ENCODE assay signal across 8 cellular contexts in the genomic region with DNA sequence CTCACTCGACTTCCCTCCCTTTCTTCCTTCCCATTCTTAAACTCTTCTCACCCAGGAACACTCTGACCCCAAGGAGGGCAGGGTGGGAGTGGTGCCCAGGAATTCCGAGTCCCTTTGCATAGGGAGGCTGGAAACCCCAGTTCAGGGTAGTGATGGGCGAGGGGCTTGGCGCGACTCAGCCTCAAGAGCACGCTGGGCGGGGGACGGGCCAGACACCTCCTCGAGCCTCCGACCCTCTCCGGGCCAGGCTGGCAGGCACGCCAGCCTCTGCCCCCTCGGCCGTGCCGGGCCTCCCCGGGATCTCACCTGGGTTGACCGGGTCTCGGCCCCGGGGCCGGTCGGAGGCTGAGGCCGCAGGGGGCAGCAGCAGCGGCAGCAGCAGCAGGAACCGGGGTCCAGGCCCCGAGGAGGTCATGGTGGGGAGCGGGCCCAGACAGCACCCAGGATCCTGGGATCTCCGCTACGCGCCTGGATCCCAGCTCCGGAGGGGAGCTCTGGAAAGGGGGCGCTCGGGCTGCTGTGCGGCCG. TPM values are rescaled to one million over a fixed set of nuclear protein-coding genes. Genes with fewer than 3 reads are reported as not detected.
DNase-seq lines count a peak whose midpoint lies in the region; ATAC-seq, FAIRE-seq and TF ChIP-seq lines count a peak whose summit lies in the region.

No MANE protein-coding gene starts in this region.

- TF ChIP-seq RAD21 in K562 (CRISPR knock-in tag; conservative IDR thresholded peaks at IDR 0.05 in 1 of 2, IDR thresholded peaks at IDR 0.05 in 1 of 2) = no peak

- DNase-seq in HL-60 (ENCODE audit: low read depth in 1 of 2, low spot score in 1 of 2) (peak in 1 of 2 experiments; percentile 48), K562 (ENCODE audit: extremely low read depth in 1 of 4, low spot score in 3 of 4) (no peak), lower leg skin (ENCODE audit: low spot score in 2 of 2) (no peak), tibial nerve (ENCODE audit: low spot score in 2 of 2) (no peak), HuH-7.5 (ENCODE audit: low spot score) (no peak)
- no peak for DNase-seq in activated CD8-positive, alpha-beta memory T cell treated with anti-CD3 and anti-CD28 coated beads for 24 hours

- H3K4me3 ChIP-seq in BLaER1 (peak overlapping the region; percentile 88), HL-60 (replicated peaks; ENCODE audit: insufficient read depth, low read length) (peak overlapping the region; percentile 94), K562 (peak overlapping the region; percentile 67), lower leg skin (ENCODE audit: low read depth, poor library complexity, severe bottlenecking) (peak overlapping the region; percentile 71), tibial nerve (peak overlapping the region; percentile 73 to 94 (median 78))

- H3K27ac ChIP-seq in BLaER1 (peak overlapping the region; percentile 74), HL-60 (replicated peaks) (peak overlapping the region; percentile 79), K562 (ENCODE audit: extremely low read depth, low read depth, low read length) (peak overlapping the region; percentile 95), tibial nerve (peak overlapping the region; percentile 86 to 95 (median 90))

- H3K9me3 ChIP-seq in BLaER1 = no peaks in the 10 kb centered on the region
- no peaks in the 10 kb centered on the region for H3K9me3 ChIP-seq in K562 (replicated peaks; ENCODE audit: control insufficient read depth, insufficient read depth, low read depth, low read length)
- H3K9me3 ChIP-seq in tibial nerve = no peaks in the 10 kb centered on the region

- peaks cover 6% of the 10 kb centered on the region for H3K9me1 ChIP-seq in K562 (ENCODE audit: control insufficient read depth, insufficient read depth, low read length)

- CTCF ChIA-PET in K562 (lab: Yijun Ruan, JAX; ENCODE audit: low intra/inter-chr PET ratio) = interaction anchor here (0.9 to 1.0 kb wide), 2 partner anchors 26 to 66 kb away, joined by 3 read pairs; no protein-coding TSS in a partner anchor

- ATAC-seq in GM19438 (IDR thresholded peaks at IDR 0.05; ENCODE audit: low read depth, unreplicated experiment) (peak; percentile 18), K562 (peak; percentile 55)

- 0 out of 2 replicates have a peak, but pooled peaks have one; percentile 40 for TF ChIP-seq POLR2A in K562 (conservative IDR thresholded peaks at IDR 0.05)
- no peak for TF ChIP-seq POLR2A in lower leg skin (IDR thresholded peaks at IDR 0.05)
- no peak for TF ChIP-seq POLR2A in tibial nerve (IDR thresholded peaks at IDR 0.05)

- TF ChIP-seq CTCF in HL-60 (IDR thresholded peaks at IDR 0.05; ENCODE audit: insufficient read depth, low read length) = no peak
- TF ChIP-seq CTCF in K562 (IDR thresholded peaks at IDR 0.05 in 2 of 3, conservative IDR thresholded peaks at IDR 0.05 in 1 of 3; ENCODE audit: insufficient read depth in 2 of 3, low read depth in 1 of 3, low read length in 3 of 3) = 0 out of 6 replicates have a peak, but pooled peaks of 1 of the 3 experiments have one; percentile 0
- no peak for TF ChIP-seq CTCF in lower leg skin (IDR thresholded peaks at IDR 0.05)
- no peak for TF ChIP-seq CTCF in tibial nerve (IDR thresholded peaks at IDR 0.05)

- POLR2A ChIA-PET in K562 (lab: Yijun Ruan, JAX) = interaction anchor here (0.7 to 2.4 kb wide), 10 partner anchors 11 to 79 kb away, joined by 3 to 19 read pairs (median 4); a partner anchor contains a TSS

- H4K20me1 ChIP-seq in BLaER1 (peaks cover 34% of the 10 kb centered on the region), K562 (replicated peaks; ENCODE audit: control insufficient read depth, insufficient read depth, low read length) (no peaks in the 10 kb centered on the region)

- TF ChIP-seq EP300 in K562 (IDR thresholded peaks at IDR 0.05; ENCODE audit: low read length) = no peak
- TF ChIP-seq EP300 in tibial nerve (IDR thresholded peaks at IDR 0.05) = no peak

- in situ Hi-C loops in K562 (cut with MboI) = no loop called here

- H3K36me3 ChIP-seq in BLaER1 (peaks cover 49% of the 10 kb centered on the region), K562 (ENCODE audit: control insufficient read depth, insufficient read depth, low read length) (peaks cover 39% of the 10 kb centered on the region; the same call in 2 of the 3 replicates), tibial nerve (peaks cover 0 to 51% (median 5%) of the 10 kb centered on the region in 3 donors)

- FAIRE-seq in K562 (lab: Jason Lieb, UNC) = no peak

- H3K4me2 ChIP-seq in BLaER1 = peak overlapping the region; percentile 94
- peak overlapping the region; percentile 96 for H3K4me2 ChIP-seq in K562 (ENCODE audit: insufficient read depth, low read length)

- BruUV-seq in K562 (replicated peaks; lab: Mats Ljungman, UMichigan) = no TSS peak

- intact Hi-C loops in K562 (cut with micrococcal nuclease) = loop anchor here (1.0 kb wide), 1 partner anchor 25 kb away; no protein-coding TSS in a partner anchor
- intact Hi-C loops in lower leg skin (cut with DNase I; ENCODE audit: low total_unique reads) = no loop called here

- H3K27me3 ChIP-seq in BLaER1 = no peaks in the 10 kb centered on the region
- H3K27me3 ChIP-seq in HL-60 (ENCODE audit: insufficient read depth, poor library complexity, severe bottlenecking) = no peaks in the 10 kb centered on the region
- no peaks in the 10 kb centered on the region for H3K27me3 ChIP-seq in K562 (ENCODE audit: control insufficient read depth in 2 of 2, insufficient read depth in 2 of 2, low read length in 2 of 2)
- H3K27me3 ChIP-seq in tibial nerve = no peaks in the 10 kb centered on the region

- H3K79me2 ChIP-seq in K562 (ENCODE audit: control insufficient read depth, insufficient read depth, low read length) = peaks cover 46% of the 10 kb centered on the region

- peak overlapping the region; percentile 97 for H2AFZ ChIP-seq in K562 (ENCODE audit: low read depth, low read length)

- peaks cover 53% of the 10 kb centered on the region for H3K4me1 ChIP-seq in BLaER1
- peaks cover 22 to 39% of the 10 kb centered on the region in 2 experiments for H3K4me1 ChIP-seq in K562 (replicated peaks in 1 of 2; ENCODE audit: control insufficient read depth in 2 of 2, insufficient read depth in 2 of 2, low read length in 2 of 2)
- peaks cover 0 to 56% (median 27%) of the 10 kb centered on the region in 4 donors for H3K4me1 ChIP-seq in tibial nerve

- WGBS in K562 (ENCODE audit: insufficient coverage, low coverage, missing lambda C conversion rate) = under 1% methylated on average over 26 of the region's 34 CpGs
- 0 to 1% methylated on average over 9 to 25 of the region's 34 CpGs for WGBS in lower leg skin, 2 donors
- WGBS in tibial nerve, 2 donors = 0 to 2% methylated on average over 5 to 14 of the region's 34 CpGs

- H3K9ac ChIP-seq in BLaER1 (peak overlapping the region; percentile 77), K562 (ENCODE audit: insufficient read depth in 1 of 2, low read depth in 2 of 2, low read length in 2 of 2) (peak overlapping the region; percentile 88 to 92)

RNA-seq across cellular contexts. Expression of a gene that starts 0.5 kb away (rescaled TPM):
- 117 and 294 TPM in 2 replicates for total RNA-seq in K562 (2011; cell fraction: chromatin; rRNA removed; ENCODE audit: low replicate concordance)
- total RNA-seq in K562 (2011; cell fraction: nucleolus; rRNA removed) = 263 and 303 TPM in 2 replicates
- total RNA-seq in K562 (2011; cell fraction: nucleoplasm; rRNA removed) = 163 and 175 TPM in 2 replicates
- total RNA-seq in K562 (2014; rRNA removed) = 42.1 and 53.8 TPM in 2 replicates
- total RNA-seq in K562 (2014; rRNA removed; fragmentation: Illumina TruSeq; extraction: Trizol) = 23.5 and 24.1 TPM in 2 replicates
- total RNA-seq in K562 (2015; rRNA removed; fragmentation: Illumina TruSeq; extraction: Trizol) = 30.9 and 31.8 TPM in 2 replicates
- 101 and 103 TPM in 2 replicates for total RNA-seq in K562 (2021)
- 19.3 and 33.5 TPM in 2 replicates for polyA plus RNA-seq in K562 (2011; rRNA removed)
- 28.0 and 60.3 TPM in 2 replicates for polyA plus RNA-seq in K562 (2011; cell fraction: cytosol; rRNA removed)
- 72.9 and 130 TPM in 2 replicates for polyA plus RNA-seq in K562 (2011; cell fraction: nucleus; rRNA removed)
- 79.5 and 85.6 TPM in 2 replicates for polyA plus RNA-seq in K562 (2012)
- polyA plus RNA-seq in K562 (2014; fragmentation: Illumina TruSeq; extraction: Trizol) = 73.6 and 76.4 TPM in 2 replicates
- 1 to 10 TPM; 2.8 to 5.9 TPM for polyA plus RNA-seq in K562 (2014; fragmentation: Nextera tagmentation; extraction: Ambion mirVana)
- 50.3 and 58.9 TPM in 2 replicates for polyA plus RNA-seq in K562 (2014; rRNA removed)
- 15.7 and 23.9 TPM in 2 replicates for polyA minus RNA-seq in K562 (2011; rRNA and poly(A)+ RNA removed)
- 39.3 and 40.8 TPM in 2 replicates for polyA minus RNA-seq in K562 (2011; cell fraction: cytosol; rRNA and poly(A)+ RNA removed)
- polyA minus RNA-seq in K562 (2011; cell fraction: nucleus; rRNA and poly(A)+ RNA removed) = 31.4 and 32.4 TPM in 2 replicates
- total RNA-seq in lower leg skin = 10 to 100 TPM; 16.4 to 31.9 (median 23.3) TPM
- 10 to 100 TPM; 42.8 to 82.2 (median 57.8) TPM for total RNA-seq in tibial nerve

RNA-seq across cellular contexts. Expression of a gene that starts 1.0 kb away (rescaled TPM):
- total RNA-seq in K562 (2011; cell fraction: chromatin; rRNA removed; ENCODE audit: low replicate concordance) = 16.5 and 25.6 TPM in 2 replicates
- 34.2 and 38.5 TPM in 2 replicates for total RNA-seq in K562 (2011; cell fraction: nucleolus; rRNA removed)
- 26.8 and 34.7 TPM in 2 replicates for total RNA-seq in K562 (2011; cell fraction: nucleoplasm; rRNA removed)
- total RNA-seq in K562 (2014; rRNA removed) (162 and 189 TPM in 2 replicates), K562 (2014; rRNA removed; fragmentation: Illumina TruSeq; extraction: Trizol) (34.7 and 37.7 TPM in 2 replicates), K562 (2015; rRNA removed; fragmentation: Illumina TruSeq; extraction: Trizol) (67.7 and 70.1 TPM in 2 replicates), K562 (2021) (98.3 and 110 TPM in 2 replicates), lower leg skin (10 to 100 TPM; 45.3 to 87.6 (median 72.3) TPM), tibial nerve (100 to 1,000 TPM in 2 of 4 donors, 10 to 100 TPM in 2; 90.5 to 113 (median 99.3) TPM)
- polyA plus RNA-seq in K562 (2011; rRNA removed) (29.6 and 38.3 TPM in 2 replicates), K562 (2014; fragmentation: Illumina TruSeq; extraction: Trizol) (81.6 and 101 TPM in 2 replicates), K562 (2014; fragmentation: Nextera tagmentation; extraction: Ambion mirVana) (10 to 100 TPM in 1 of 2 experiments, 1 to 10 TPM in 1; 6.4 to 24.5 TPM), K562 (2014; rRNA removed) (132 and 140 TPM in 2 replicates)
- 45.0 and 97.8 TPM in 2 replicates for polyA plus RNA-seq in K562 (2011; cell fraction: cytosol; rRNA removed)
- polyA plus RNA-seq in K562 (2011; cell fraction: nucleus; rRNA removed) = 19.6 and 28.1 TPM in 2 replicates
- 75.8 and 83.5 TPM in 2 replicates for polyA plus RNA-seq in K562 (2012)
- 9.5 and 13.2 TPM in 2 replicates for polyA minus RNA-seq in K562 (2011; rRNA and poly(A)+ RNA removed)
- 31.9 and 36.0 TPM in 2 replicates for polyA minus RNA-seq in K562 (2011; cell fraction: cytosol; rRNA and poly(A)+ RNA removed)
- polyA minus RNA-seq in K562 (2011; cell fraction: nucleus; rRNA and poly(A)+ RNA removed) = 5.9 and 9.7 TPM in 2 replicates

RNA-seq across cellular contexts. Expression of a gene that starts 16.1 kb away (rescaled TPM):
- total RNA-seq in K562 (2011; cell fraction: chromatin; rRNA removed; ENCODE audit: low replicate concordance) = not detected in 2 replicates
- not detected in 2 replicates for total RNA-seq in K562 (2011; cell fraction: nucleolus; rRNA removed)
- total RNA-seq in K562 (2011; cell fraction: nucleoplasm; rRNA removed) = not detected in 2 replicates
- total RNA-seq in K562 (2014; rRNA removed) = not detected in 2 replicates
- not detected in 2 replicates for total RNA-seq in K562 (2014; rRNA removed; fragmentation: Illumina TruSeq; extraction: Trizol)
- not detected in 2 replicates for total RNA-seq in K562 (2015; rRNA removed; fragmentation: Illumina TruSeq; extraction: Trizol)
- total RNA-seq in K562 (2021) = not detected in 2 replicates
- 0.07 and 0.13 TPM in 2 replicates for polyA plus RNA-seq in K562 (2011; rRNA removed)
- polyA plus RNA-seq in K562 (2011; cell fraction: cytosol; rRNA removed) = not detected in 2 replicates
- polyA plus RNA-seq in K562 (2011; cell fraction: nucleus; rRNA removed) = 0.14 and 0.15 TPM in 2 replicates
- 0.03 TPM in 1 of 2 replicates, not detected in the other for polyA plus RNA-seq in K562 (2012)
- not detected in 2 replicates for polyA plus RNA-seq in K562 (2014; fragmentation: Illumina TruSeq; extraction: Trizol)
- polyA plus RNA-seq in K562 (2014; fragmentation: Nextera tagmentation; extraction: Ambion mirVana) = under 1 TPM; 0.07 to 0.17 TPM
- not detected in 2 replicates for polyA plus RNA-seq in K562 (2014; rRNA removed)
- polyA minus RNA-seq in K562 (2011; rRNA and poly(A)+ RNA removed) = not detected in 2 replicates
- not detected in 2 replicates for polyA minus RNA-seq in K562 (2011; cell fraction: cytosol; rRNA and poly(A)+ RNA removed)
- polyA minus RNA-seq in K562 (2011; cell fraction: nucleus; rRNA and poly(A)+ RNA removed) = 0.56 TPM in 1 of 2 replicates, not detected in the other
- not detected for total RNA-seq in lower leg skin
- not detected for total RNA-seq in tibial nerve

RNA-seq across cellular contexts. Expression of a gene that starts 20.7 kb away (rescaled TPM):
- total RNA-seq in K562 (2011; cell fraction: chromatin; rRNA removed; ENCODE audit: low replicate concordance) = 29.9 and 84.2 TPM in 2 replicates
- total RNA-seq in K562 (2011; cell fraction: nucleolus; rRNA removed) = 50.8 and 63.5 TPM in 2 replicates
- total RNA-seq in K562 (2011; cell fraction: nucleoplasm; rRNA removed) = 43.2 and 53.5 TPM in 2 replicates
- 3.0 and 8.4 TPM in 2 replicates for total RNA-seq in K562 (2014; rRNA removed)
- 3.0 and 4.0 TPM in 2 replicates for total RNA-seq in K562 (2014; rRNA removed; fragmentation: Illumina TruSeq; extraction: Trizol)
- total RNA-seq in K562 (2015; rRNA removed; fragmentation: Illumina TruSeq; extraction: Trizol) = 6.7 and 7.4 TPM in 2 replicates
- 10.0 and 10.6 TPM in 2 replicates for total RNA-seq in K562 (2021)
- 11.6 and 16.2 TPM in 2 replicates for polyA plus RNA-seq in K562 (2011; rRNA removed)
- polyA plus RNA-seq in K562 (2011; cell fraction: cytosol; rRNA removed) = 15.1 and 22.0 TPM in 2 replicates
- polyA plus RNA-seq in K562 (2011; cell fraction: nucleus; rRNA removed) = 57.7 and 97.2 TPM in 2 replicates
- 9.7 and 19.0 TPM in 2 replicates for polyA plus RNA-seq in K562 (2012)
- 10.2 and 11.1 TPM in 2 replicates for polyA plus RNA-seq in K562 (2014; fragmentation: Illumina TruSeq; extraction: Trizol)
- polyA plus RNA-seq in K562 (2014; fragmentation: Nextera tagmentation; extraction: Ambion mirVana) = under 1 TPM; 0.32 to 0.39 TPM
- 14.5 and 17.9 TPM in 2 replicates for polyA plus RNA-seq in K562 (2014; rRNA removed)
- polyA minus RNA-seq in K562 (2011; rRNA and poly(A)+ RNA removed) = 3.5 and 6.2 TPM in 2 replicates
- polyA minus RNA-seq in K562 (2011; cell fraction: cytosol; rRNA and poly(A)+ RNA removed) = 1.4 and 4.0 TPM in 2 replicates
- 13.4 and 17.1 TPM in 2 replicates for polyA minus RNA-seq in K562 (2011; cell fraction: nucleus; rRNA and poly(A)+ RNA removed)
- total RNA-seq in lower leg skin = 10 to 100 TPM in 3 of 4 donors, 1 to 10 TPM in 1; 9.5 to 21.2 (median 13.0) TPM
- total RNA-seq in tibial nerve = 10 to 100 TPM; 12.0 to 34.8 (median 25.6) TPM

RNA-seq across cellular contexts. Expression of a gene that starts 28.0 kb away (rescaled TPM):
- total RNA-seq in K562 (2011; cell fraction: chromatin; rRNA removed; ENCODE audit: low replicate concordance) = 55.7 and 148 TPM in 2 replicates
- 125 and 143 TPM in 2 replicates for total RNA-seq in K562 (2011; cell fraction: nucleolus; rRNA removed)
- 76.9 and 85.1 TPM in 2 replicates for total RNA-seq in K562 (2011; cell fraction: nucleoplasm; rRNA removed)
- total RNA-seq in K562 (2014; rRNA removed) (197 and 221 TPM in 2 replicates), K562 (2014; rRNA removed; fragmentation: Illumina TruSeq; extraction: Trizol) (58.7 and 95.0 TPM in 2 replicates), K562 (2015; rRNA removed; fragmentation: Illumina TruSeq; extraction: Trizol) (127 and 128 TPM in 2 replicates), K562 (2021) (144 and 145 TPM in 2 replicates), lower leg skin (100 to 1,000 TPM; 162 to 273 (median 213) TPM), tibial nerve (100 to 1,000 TPM; 235 to 371 (median 348) TPM)
- polyA plus RNA-seq in K562 (2011; rRNA removed) (125 and 148 TPM in 2 replicates), K562 (2014; fragmentation: Illumina TruSeq; extraction: Trizol) (151 and 157 TPM in 2 replicates), K562 (2014; fragmentation: Nextera tagmentation; extraction: Ambion mirVana) (100 to 1,000 TPM in 1 of 2 experiments, 10 to 100 TPM in 1; 86.0 to 118 TPM), K562 (2014; rRNA removed) (247 and 257 TPM in 2 replicates)
- 178 and 243 TPM in 2 replicates for polyA plus RNA-seq in K562 (2011; cell fraction: cytosol; rRNA removed)
- 96.9 and 138 TPM in 2 replicates for polyA plus RNA-seq in K562 (2011; cell fraction: nucleus; rRNA removed)
- polyA plus RNA-seq in K562 (2012) = 160 TPM in 2 replicates
- polyA minus RNA-seq in K562 (2011; rRNA and poly(A)+ RNA removed) = 56.1 and 82.0 TPM in 2 replicates
- polyA minus RNA-seq in K562 (2011; cell fraction: cytosol; rRNA and poly(A)+ RNA removed) = 31.2 and 34.7 TPM in 2 replicates
- polyA minus RNA-seq in K562 (2011; cell fraction: nucleus; rRNA and poly(A)+ RNA removed) = 30.7 and 33.5 TPM in 2 replicates
